8 cellular contexts compared by ENCODE assay signal in genomic region chr6:43608310-43608763, GRCh38. TPM values are rescaled to one million over a fixed set of nuclear protein-coding genes. Genes with fewer than 3 reads are reported as not detected.
DNase-seq lines count a peak whose midpoint lies in the region; ATAC-seq and TF ChIP-seq lines count a peak whose summit lies in the region.

No MANE protein-coding gene starts in this region.

- H3K9me3 Mint-ChIP-seq in CD4-positive, alpha-beta T cell: no peaks in the 10 kb centered on the region
- H3K9me3 Mint-ChIP-seq in activated CD8-positive, alpha-beta T cell treated with anti-CD3 and anti-CD28 coated beads for 36 hours: no peaks in the 10 kb centered on the region
- H3K9me3 Mint-ChIP-seq in endothelial cell (ENCODE audit: unreplicated experiment): no peaks in the 10 kb centered on the region

- CTCF ChIA-PET in CD4-positive, alpha-beta T cell (lab: Charles Lee): interaction anchor here (0.5 to 2.2 kb wide), 9 partner anchors 10 to 490 kb away, joined by 3 to 8 read pairs (median 4); partner anchors contain the start of gene GTPBP2
- CTCF ChIA-PET in activated CD8-positive, alpha-beta T cell treated with anti-CD3 and anti-CD28 coated beads for 36 hours (lab: Charles Lee): interaction anchor here (0.7 to 3.0 kb wide), 32 partner anchors 8 to 470 kb away, joined by 3 to 33 read pairs (median 6); partner anchors contain the start of genes GTPBP2, MAD2L1BP, POLH and POLR1C

- no peak overlapping the region for H3K27ac ChIP-seq in CD4-positive, alpha-beta T cell (ENCODE audit: low read depth, low read length)

- intact Hi-C loops in CD4-positive, alpha-beta T cell (cut with DNase I, micrococcal nuclease): loop anchor here in 1 of 2 experiments (5.0 to 10.0 kb wide), 3 partner anchors 59 to 469 kb away; no protein-coding TSS in a partner anchor
- intact Hi-C loops in activated CD8-positive, alpha-beta T cell treated with anti-CD3 and anti-CD28 coated beads for 36 hours (cut with micrococcal nuclease): no loop called here

- no peaks in the 10 kb centered on the region for H3K27me3 ChIP-seq in CD4-positive, alpha-beta T cell (ENCODE audit: control insufficient read depth, insufficient read depth, low read length)

- H3K4me3 Mint-ChIP-seq in CD4-positive, alpha-beta T cell: no peak overlapping the region
- H3K4me3 Mint-ChIP-seq in activated CD8-positive, alpha-beta T cell treated with anti-CD3 and anti-CD28 coated beads for 36 hours: no peak overlapping the region
- H3K4me3 Mint-ChIP-seq in endothelial cell (ENCODE audit: unreplicated experiment): no peak overlapping the region

- no peaks in the 10 kb centered on the region for H3K9me3 ChIP-seq in CD4-positive, alpha-beta T cell (ENCODE audit: control insufficient read depth, low read length)

- peak; percentile 91 for TF ChIP-seq CTCF in CD4-positive, alpha-beta T cell (IDR thresholded peaks at IDR 0.05)
- TF ChIP-seq CTCF in activated CD8-positive, alpha-beta T cell treated with anti-CD3 and anti-CD28 coated beads for 36 hours (IDR thresholded peaks at IDR 0.05): peak; percentile 75
- TF ChIP-seq CTCF in endothelial cell (IDR thresholded peaks at IDR 0.05; ENCODE audit: unreplicated experiment): peak; percentile 77

- no peaks in the 10 kb centered on the region for H3K27me3 Mint-ChIP-seq in CD4-positive, alpha-beta T cell
- no peaks in the 10 kb centered on the region for H3K27me3 Mint-ChIP-seq in activated CD8-positive, alpha-beta T cell treated with anti-CD3 and anti-CD28 coated beads for 36 hours
- H3K27me3 Mint-ChIP-seq in endothelial cell (ENCODE audit: unreplicated experiment): no peaks in the 10 kb centered on the region

- no peaks in the 10 kb centered on the region for H3K4me1 Mint-ChIP-seq in CD4-positive, alpha-beta T cell (ENCODE audit: low read depth)
- H3K4me1 Mint-ChIP-seq in activated CD8-positive, alpha-beta T cell treated with anti-CD3 and anti-CD28 coated beads for 36 hours (ENCODE audit: low read depth): peaks cover 2% of the 10 kb centered on the region
- no peaks in the 10 kb centered on the region for H3K4me1 Mint-ChIP-seq in endothelial cell (ENCODE audit: unreplicated experiment)

- H3K36me3 Mint-ChIP-seq in CD4-positive, alpha-beta T cell (ENCODE audit: low read depth): peaks cover 69% of the 10 kb centered on the region
- peaks cover 30% of the 10 kb centered on the region for H3K36me3 Mint-ChIP-seq in activated CD8-positive, alpha-beta T cell treated with anti-CD3 and anti-CD28 coated beads for 36 hours (ENCODE audit: low read depth)
- peaks cover 12% of the 10 kb centered on the region for H3K36me3 Mint-ChIP-seq in endothelial cell (ENCODE audit: low read depth, unreplicated experiment)

- peak; percentile 32 to 61 (median 41) for DNase-seq in CD4-positive, alpha-beta T cell
- peak; percentile 85 for DNase-seq in HT-29 (ENCODE audit: low spot score)
- peak; percentile 73 for DNase-seq in NCI-H82 treated with DMSO at 0.1 percent for 48 hours (lab: John Stamatoyannopoulos, UW; ENCODE audit: unreplicated experiment)
- DNase-seq in activated CD8-positive, alpha-beta T cell treated with anti-CD3 and anti-CD28 coated beads for 36 hours: peak; percentile 82
- peak; percentile 73 for DNase-seq in endothelial cell (ENCODE audit: low spot score)
- DNase-seq in middle frontal gyrus (ENCODE audit: extremely low spot score, low spot score): peak; percentile 58
- peak; percentile 50 for DNase-seq in stimulated activated naive CD4-positive, alpha-beta T cell treated with Interleukin-2 at 50 U/mL for 16 hours (lab: John Stamatoyannopoulos, UW)
- no peak for DNase-seq in cortex of kidney (lab: John Stamatoyannopoulos, UW)

- POLR2A ChIA-PET in CD4-positive, alpha-beta T cell (lab: Charles Lee): interaction anchor here (0.8 to 1.7 kb wide), 2 partner anchors 21 to 27 kb away, joined by 3 to 4 read pairs; partner anchors contain the start of genes GTPBP2 and MAD2L1BP
- POLR2A ChIA-PET in activated CD8-positive, alpha-beta T cell treated with anti-CD3 and anti-CD28 coated beads for 36 hours (lab: Charles Lee): interaction anchor here (0.7 to 1.2 kb wide), 4 partner anchors 11 to 617 kb away, joined by 3 to 4 read pairs (median 3); partner anchors contain the start of genes POLH and XPO5

- ATAC-seq in CD4-positive, alpha-beta T cell (ENCODE audit: poor library complexity): peak; percentile 48
- ATAC-seq in activated CD8-positive, alpha-beta T cell treated with anti-CD3 and anti-CD28 coated beads for 36 hours: peak; percentile 45

- H3K27ac Mint-ChIP-seq in CD4-positive, alpha-beta T cell: no peak overlapping the region
- no peak overlapping the region for H3K27ac Mint-ChIP-seq in activated CD8-positive, alpha-beta T cell treated with anti-CD3 and anti-CD28 coated beads for 36 hours
- H3K27ac Mint-ChIP-seq in endothelial cell (ENCODE audit: unreplicated experiment): no peak overlapping the region

RNA-seq across cellular contexts. Expression of gene GTPBP2, which starts 20.7 kb away (rescaled TPM):
- 10 to 100 TPM; 31.5 to 33.9 TPM for total RNA-seq in CD4-positive, alpha-beta T cell
- total RNA-seq in HT-29 (2014; rRNA removed; shearing (Covaris generic)): 71.9 and 83.1 TPM in 2 replicates
- 10 to 100 TPM; 46.2 to 55.3 TPM for total RNA-seq in activated CD8-positive, alpha-beta T cell treated with anti-CD3 and anti-CD28 coated beads for 36 hours
- total RNA-seq in endothelial cell (ENCODE audit: unreplicated experiment): 76.6 TPM

RNA-seq across cellular contexts. Expression of gene MAD2L1BP, which starts 27.3 kb away (rescaled TPM):
- 10 to 100 TPM; 36.6 to 39.2 TPM for total RNA-seq in CD4-positive, alpha-beta T cell
- 32.1 and 36.8 TPM in 2 replicates for total RNA-seq in HT-29 (2014; rRNA removed; shearing (Covaris generic))
- 10 to 100 TPM; 29.0 to 31.7 TPM for total RNA-seq in activated CD8-positive, alpha-beta T cell treated with anti-CD3 and anti-CD28 coated beads for 36 hours
- total RNA-seq in endothelial cell (ENCODE audit: unreplicated experiment): 26.8 TPM

RNA-seq across cellular contexts. Expression of gene POLH, which starts 32.4 kb away (rescaled TPM):
- 1 to 10 TPM; 4.2 to 4.4 TPM for total RNA-seq in CD4-positive, alpha-beta T cell
- total RNA-seq in HT-29 (2014; rRNA removed; shearing (Covaris generic)): 4.7 and 6.6 TPM in 2 replicates
- 10 to 100 TPM; 37.9 to 42.1 TPM for total RNA-seq in activated CD8-positive, alpha-beta T cell treated with anti-CD3 and anti-CD28 coated beads for 36 hours
- 12.5 TPM for total RNA-seq in endothelial cell (ENCODE audit: unreplicated experiment)

RNA-seq across cellular contexts. Expression of gene XPO5, which starts 32.5 kb away (rescaled TPM):
- total RNA-seq in CD4-positive, alpha-beta T cell: 10 to 100 TPM; 26.8 to 31.2 TPM
- 65.9 and 71.0 TPM in 2 replicates for total RNA-seq in HT-29 (2014; rRNA removed; shearing (Covaris generic))
- 10 to 100 TPM; 92.3 to 92.6 TPM for total RNA-seq in activated CD8-positive, alpha-beta T cell treated with anti-CD3 and anti-CD28 coated beads for 36 hours
- 37.6 TPM for total RNA-seq in endothelial cell (ENCODE audit: unreplicated experiment)

RNA-seq across cellular contexts. Expression of gene RSPH9, which starts 36.5 kb away (rescaled TPM):
- not detected for total RNA-seq in CD4-positive, alpha-beta T cell
- total RNA-seq in HT-29 (2014; rRNA removed; shearing (Covaris generic)): not detected in 2 replicates
- under 1 TPM in 1 of 2 experiments, not detected in 1; 0.11 TPM for total RNA-seq in activated CD8-positive, alpha-beta T cell treated with anti-CD3 and anti-CD28 coated beads for 36 hours
- total RNA-seq in endothelial cell (ENCODE audit: unreplicated experiment): not detected
